Comparison of ENCODE assay signal across 11 cellular contexts in the genomic region with DNA sequence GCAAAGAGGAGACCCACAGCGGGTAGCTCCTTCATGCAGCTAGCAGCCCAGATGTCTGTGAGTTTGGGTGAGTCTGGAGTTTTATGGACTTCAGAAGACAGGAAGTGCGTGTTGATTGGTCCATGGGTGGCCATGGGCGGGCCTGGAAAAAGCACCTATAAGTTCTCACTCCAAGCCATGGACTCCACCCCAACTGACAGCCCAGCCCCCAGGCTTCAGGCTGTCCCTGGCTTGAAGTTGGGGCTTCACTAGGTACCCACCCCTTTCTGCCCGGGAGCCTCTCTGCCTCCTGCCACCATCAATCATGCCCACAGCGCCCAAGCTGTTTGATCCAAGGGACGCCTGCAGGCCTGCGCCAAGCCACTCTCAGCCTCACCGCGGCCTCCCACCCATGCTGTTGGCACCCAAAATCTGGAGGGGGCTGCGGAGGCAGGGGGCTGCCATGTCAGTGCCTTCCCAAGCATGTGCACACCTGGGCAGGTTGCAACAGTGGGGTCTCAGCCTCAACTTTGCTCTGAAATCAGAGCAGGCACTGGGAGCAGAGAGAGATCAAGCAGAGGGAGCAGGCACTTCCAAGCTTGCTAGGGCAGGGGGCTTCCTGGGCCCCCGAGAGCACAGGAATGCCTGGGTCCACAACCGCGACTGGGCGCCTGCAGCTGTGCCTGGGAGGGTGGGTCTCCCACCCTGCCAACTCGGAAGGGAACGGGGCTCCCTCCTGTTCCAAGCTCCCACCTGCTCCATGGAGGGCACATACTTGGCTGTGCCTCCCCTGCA.
A peak's percentile ranks its signal among the peaks of the same experiment; 100 is the strongest.
DNase-seq lines count a peak whose midpoint lies in the region; ATAC-seq, FAIRE-seq and TF ChIP-seq lines count a peak whose summit lies in the region.
"Had no signal": no experiment of that assay in that cellular context is flagged by ENCODE, and none has a peak within 500 bp of the region (broad histone marks: within the 10 kb centered on the region; RNA-seq: fewer than 3 reads in every experiment).

No MANE protein-coding gene starts in this region.

- no peak for TF ChIP-seq CTCF in activated CD8-positive, alpha-beta T cell treated with anti-CD3 and anti-CD28 coated beads for 36 hours (IDR thresholded peaks at IDR 0.05)
- no peak for TF ChIP-seq CTCF in HepG2 (CRISPR knock-in tag; IDR thresholded peaks at IDR 0.05)

- FAIRE-seq in HTR-8/SVneo (lab: Jason Lieb, UNC): no peak
- FAIRE-seq in HepG2 (lab: Jason Lieb, UNC): no peak
- FAIRE-seq: islet of Langerhans had no signal

- POLR2A ChIA-PET in activated CD8-positive, alpha-beta T cell treated with anti-CD3 and anti-CD28 coated beads for 36 hours (lab: Charles Lee): no interaction called here
- POLR2A ChIA-PET in HepG2 (lab: Yijun Ruan, JAX): no interaction called here

- peak; percentile 86 for ATAC-seq in Right ventricle myocardium superior (ENCODE audit: poor library complexity)
- no peak for ATAC-seq in activated CD8-positive, alpha-beta T cell treated with anti-CD3 and anti-CD28 coated beads for 36 hours
- no peak for ATAC-seq in activated T-helper 17 cell treated with anti-CD3 and anti-CD28 coated beads, Interleukin-2, amount 50 U/mL, for 72 hours (replicated peaks)
- ATAC-seq in HepG2: no peak
- ATAC-seq: activated CD8-positive, alpha-beta memory T cell treated with anti-CD3 and anti-CD28 coated beads, Interleukin-2, amount 10 ng/mL, durations not matched to agents 7 days and 5 days had no signal

- WGBS in HepG2 (ENCODE audit: low lambda C conversion rate): 29% methylated on average over 14 of the region's 16 CpGs

- no peak for TF ChIP-seq RAD21 in HepG2 (CRISPR knock-in tag; IDR thresholded peaks at IDR 0.05)

- H3K9ac ChIP-seq in rectal smooth muscle tissue (ENCODE audit: low read length) (no peak overlapping the region), HepG2 (ENCODE audit: insufficient read depth, low read depth, low read length) (no peak overlapping the region)

- H3K36me3 ChIP-seq in SJCRH30 (no peaks in the 10 kb centered on the region), rectal smooth muscle tissue (ENCODE audit: control insufficient read depth, insufficient read depth, low read length) (no peaks in the 10 kb centered on the region), HepG2 (replicated peaks in 1 of 2; ENCODE audit: control insufficient read depth in 1 of 2, insufficient read depth in 2 of 2, low read length in 2 of 2) (no peaks in the 10 kb centered on the region)
- H3K36me3 ChIP-seq: tibial nerve had no signal

- H3K79me2 ChIP-seq in HepG2 (ENCODE audit: insufficient read depth, low read length): no peaks in the 10 kb centered on the region

- H3K4me1 ChIP-seq in SJCRH30: no peaks in the 10 kb centered on the region
- no peaks in the 10 kb centered on the region for H3K4me1 ChIP-seq in rectal smooth muscle tissue (ENCODE audit: control insufficient read depth, insufficient read depth, low read length)
- H3K4me1 ChIP-seq in HepG2 (ENCODE audit: insufficient read depth, low read length): no peaks in the 10 kb centered on the region

- BruUV-seq in HepG2 (replicated peaks; lab: Mats Ljungman, UMichigan): no TSS peak

- H3K27ac Mint-ChIP-seq in activated CD8-positive, alpha-beta T cell treated with anti-CD3 and anti-CD28 coated beads for 36 hours: no peak overlapping the region
- H3K27ac Mint-ChIP-seq in activated T-helper 17 cell treated with anti-CD3 and anti-CD28 coated beads, Interleukin-2, amount 50 U/mL, for 72 hours: no peak overlapping the region
- H3K27ac Mint-ChIP-seq: activated CD8-positive, alpha-beta memory T cell treated with anti-CD3 and anti-CD28 coated beads, Interleukin-2, amount 10 ng/mL, durations not matched to agents 7 days and 5 days had no signal

- H3K9me3 ChIP-seq in SJCRH30 (replicated peaks) (no peaks in the 10 kb centered on the region), HepG2 (ENCODE audit: low read length) (peaks cover 18% of the 10 kb centered on the region; the same call in 1 of the 2 replicates)
- H3K9me3 ChIP-seq: tibial nerve had no signal

- H3K27ac ChIP-seq in SJCRH30 (no peak overlapping the region), rectal smooth muscle tissue (ENCODE audit: low read depth, low read length) (no peak overlapping the region), HepG2 (ENCODE audit: extremely low read length, insufficient read depth, low read length) (no peak overlapping the region)
- H3K27ac ChIP-seq: tibial nerve had no signal

- no peak overlapping the region for H2AFZ ChIP-seq in HepG2 (ENCODE audit: low read length)

- no peak overlapping the region for H3K4me3 Mint-ChIP-seq in activated CD8-positive, alpha-beta T cell treated with anti-CD3 and anti-CD28 coated beads for 36 hours
- no peak overlapping the region for H3K4me3 Mint-ChIP-seq in activated T-helper 17 cell treated with anti-CD3 and anti-CD28 coated beads, Interleukin-2, amount 50 U/mL, for 72 hours
- H3K4me3 Mint-ChIP-seq: activated CD8-positive, alpha-beta memory T cell treated with anti-CD3 and anti-CD28 coated beads, Interleukin-2, amount 10 ng/mL, durations not matched to agents 7 days and 5 days had no signal

- no peaks in the 10 kb centered on the region for H3K36me3 Mint-ChIP-seq in activated CD8-positive, alpha-beta T cell treated with anti-CD3 and anti-CD28 coated beads for 36 hours (ENCODE audit: low read depth)
- H3K36me3 Mint-ChIP-seq in activated T-helper 17 cell treated with anti-CD3 and anti-CD28 coated beads, Interleukin-2, amount 50 U/mL, for 72 hours (ENCODE audit: low read depth): no peaks in the 10 kb centered on the region
- H3K36me3 Mint-ChIP-seq: activated CD8-positive, alpha-beta memory T cell treated with anti-CD3 and anti-CD28 coated beads, Interleukin-2, amount 10 ng/mL, durations not matched to agents 7 days and 5 days had no signal

- H3K4me3 ChIP-seq in SJCRH30: peak overlapping the region; percentile 53
- H3K4me3 ChIP-seq in rectal smooth muscle tissue (ENCODE audit: low read length): peak overlapping the region; percentile 44
- H3K4me3 ChIP-seq in HepG2 (replicated peaks in 1 of 3; ENCODE audit: insufficient read depth in 1 of 3, low read depth in 2 of 3, low read length in 3 of 3): no peak overlapping the region

- H3K27me3 Mint-ChIP-seq in activated CD8-positive, alpha-beta T cell treated with anti-CD3 and anti-CD28 coated beads for 36 hours: no peaks in the 10 kb centered on the region
- H3K27me3 Mint-ChIP-seq in activated T-helper 17 cell treated with anti-CD3 and anti-CD28 coated beads, Interleukin-2, amount 50 U/mL, for 72 hours: no peaks in the 10 kb centered on the region
- H3K27me3 Mint-ChIP-seq: activated CD8-positive, alpha-beta memory T cell treated with anti-CD3 and anti-CD28 coated beads, Interleukin-2, amount 10 ng/mL, durations not matched to agents 7 days and 5 days had no signal

- H3K4me2 ChIP-seq in HepG2 (ENCODE audit: low read depth, low read length): no peak overlapping the region

- in situ Hi-C loops in HepG2 (cut with HindIII; ENCODE audit: extremely low pct_ligation_motif_present, low pct_unique_long_range_greater_than_20kb): no loop called here

- H3K9me3 Mint-ChIP-seq in activated CD8-positive, alpha-beta T cell treated with anti-CD3 and anti-CD28 coated beads for 36 hours: peaks cover 9% of the 10 kb centered on the region
- H3K9me3 Mint-ChIP-seq in activated T-helper 17 cell treated with anti-CD3 and anti-CD28 coated beads, Interleukin-2, amount 50 U/mL, for 72 hours: peaks cover 8% of the 10 kb centered on the region

- DNase-seq in H4 (ENCODE audit: low spot score): peak; percentile 76
- peak; percentile 70 to 71 for DNase-seq in SJCRH30
- peak; percentile 61 for DNase-seq in Right ventricle myocardium superior
- DNase-seq in HTR-8/SVneo (ENCODE audit: insufficient read length, low spot score): no peak
- DNase-seq in activated CD8-positive, alpha-beta T cell treated with anti-CD3 and anti-CD28 coated beads for 36 hours: no peak
- no peak for DNase-seq in HepG2 (ENCODE audit: low spot score)
- DNase-seq: activated CD8-positive, alpha-beta memory T cell treated with anti-CD3 and anti-CD28 coated beads, Interleukin-2, amount 10 ng/mL, durations not matched to agents 7 days and 5 days had no signal

- no peak for TF ChIP-seq POLR2A in HepG2 (IDR thresholded peaks at IDR 0.05; ENCODE audit: insufficient read depth in 1 of 2, low read depth in 2 of 2, low read length in 2 of 2)

- H4K20me1 ChIP-seq in HepG2 (ENCODE audit: insufficient read depth, low read length): no peaks in the 10 kb centered on the region

- no peaks in the 10 kb centered on the region for H3K27me3 ChIP-seq in SJCRH30
- H3K27me3 ChIP-seq in rectal smooth muscle tissue (ENCODE audit: control insufficient read depth, insufficient read depth, low read length): no peaks in the 10 kb centered on the region
- no peaks in the 10 kb centered on the region for H3K27me3 ChIP-seq in HepG2 (ENCODE audit: control insufficient read depth in 1 of 2, insufficient read depth in 2 of 2, low read length in 2 of 2)
- H3K27me3 ChIP-seq: tibial nerve had no signal

- CTCF ChIA-PET in activated CD8-positive, alpha-beta T cell treated with anti-CD3 and anti-CD28 coated beads for 36 hours (lab: Charles Lee): no interaction called here
- CTCF ChIA-PET in HepG2 (lab: Yijun Ruan, JAX; ENCODE audit: low intra/inter-chr PET ratio, low total read pairs): no interaction called here

- no peaks in the 10 kb centered on the region for H3K4me1 Mint-ChIP-seq in activated CD8-positive, alpha-beta T cell treated with anti-CD3 and anti-CD28 coated beads for 36 hours (ENCODE audit: low read depth)
- H3K4me1 Mint-ChIP-seq in activated T-helper 17 cell treated with anti-CD3 and anti-CD28 coated beads, Interleukin-2, amount 50 U/mL, for 72 hours: no peaks in the 10 kb centered on the region
- H3K4me1 Mint-ChIP-seq: activated CD8-positive, alpha-beta memory T cell treated with anti-CD3 and anti-CD28 coated beads, Interleukin-2, amount 10 ng/mL, durations not matched to agents 7 days and 5 days had no signal

- TF ChIP-seq EP300 in HepG2 (IDR thresholded peaks at IDR 0.05; ENCODE audit: low read depth in 2 of 2, low read length in 2 of 2) (no peak), HepG2 (CRISPR knock-in tag; IDR thresholded peaks at IDR 0.05; ENCODE audit: borderline replicate concordance) (no peak)

- intact Hi-C loops in Right ventricle myocardium superior (cut with DNase I) (no loop called here), HepG2 (cut with micrococcal nuclease; ENCODE audit: unreplicated experiment) (no loop called here)
- intact Hi-C loops in activated CD8-positive, alpha-beta T cell treated with anti-CD3 and anti-CD28 coated beads for 36 hours (cut with micrococcal nuclease): no loop called here

TF ChIP-seq in HepG2, 621 proteins besides CTCF, POLR2A, EP300 and RAD21 (continues in another document):
- TF ChIP-seq CC2D1A (CRISPR knock-in tag; IDR thresholded peaks at IDR 0.05): no peak
- TF ChIP-seq BORCS8-MEF2B (CRISPR knock-in tag; IDR thresholded peaks at IDR 0.05): no peak
- TF ChIP-seq ZFP62 (CRISPR knock-in tag; IDR thresholded peaks at IDR 0.05): no peak
- no peak for TF ChIP-seq ZNF354B (CRISPR knock-in tag; IDR thresholded peaks at IDR 0.05)

Comparison
In these comparisons a context has a peak if more than half of its experiments do, and no peak if none do; other contexts are left out.
1. DNase-seq: peak in H4 (single experiment), SJCRH30 (2 of 2) and Right ventricle myocardium superior (single experiment); none in HTR-8/SVneo (single experiment), activated CD8-positive, alpha-beta T cell treated with anti-CD3 and anti-CD28 coated beads for 36 hours (single experiment) and HepG2 (single experiment).
2. H3K4me3 ChIP-seq: peak in SJCRH30 (single experiment) and rectal smooth muscle tissue (single experiment); none in HepG2 (0 of 3).